ENCODE assay signal across 10 cellular contexts in the genomic region with DNA sequence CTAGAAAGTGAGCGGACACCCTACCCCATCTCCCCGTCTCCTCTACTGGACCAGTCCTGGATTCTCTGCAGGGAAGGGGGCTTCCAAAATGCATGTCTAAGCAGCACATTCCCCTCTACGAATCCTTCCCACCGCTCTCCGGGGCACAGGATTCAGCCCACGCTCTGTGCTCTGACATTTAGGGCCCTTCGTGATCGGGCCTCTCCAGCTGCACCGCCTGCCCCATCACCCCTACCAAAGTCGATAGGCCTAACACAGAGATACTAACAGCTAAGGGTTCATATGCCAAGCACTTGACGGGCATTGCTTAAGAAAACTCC. TPM values are rescaled to one million over a fixed set of nuclear protein-coding genes. Genes with fewer than 3 reads are reported as not detected.
DNase-seq lines count a peak whose midpoint lies in the region; ATAC-seq and TF ChIP-seq lines count a peak whose summit lies in the region.
"Had no signal": no experiment of that assay in that cellular context is flagged by ENCODE, and none has a peak within 500 bp of the region (broad histone marks: within the 10 kb centered on the region; RNA-seq: fewer than 3 reads in every experiment).

No MANE protein-coding gene starts in this region.

- DNase-seq in left ventricle myocardium inferior (no peak), cardiac septum (ENCODE audit: low spot score) (no peak), cardiac fibroblast (ENCODE audit: low read depth in 2 of 2) (no peak), mesothelial cell of epicardium (ENCODE audit: low spot score in 2 of 2, unreplicated experiment in 2 of 2) (no peak), vagina (ENCODE audit: extremely low spot score in 2 of 2) (no peak)
- DNase-seq: NCI-H1105 had no signal

- H3K4me1 ChIP-seq in left ventricle myocardium inferior, result peaks cover 46% of the 10 kb centered on the region
- H3K4me1 ChIP-seq in vagina, result peaks cover 21% of the 10 kb centered on the region

- no peak for ATAC-seq in HG03439 (IDR thresholded peaks at IDR 0.05; ENCODE audit: unreplicated experiment)
- ATAC-seq in HG03469 (IDR thresholded peaks at IDR 0.05; ENCODE audit: unreplicated experiment), result no peak
- no peak for ATAC-seq in HG02840 (IDR thresholded peaks at IDR 0.05; ENCODE audit: low FRiP score, unreplicated experiment)

- H3K4me1 Mint-ChIP-seq in mesothelial cell of epicardium, result peaks cover 8% of the 10 kb centered on the region

- no peak for TF ChIP-seq POLR2A in vagina (IDR thresholded peaks at IDR 0.05)

- no peaks in the 10 kb centered on the region for H3K9me3 Mint-ChIP-seq in mesothelial cell of epicardium

- peak overlapping the region; percentile 69 for H3K4me3 Mint-ChIP-seq in mesothelial cell of epicardium

- H3K27ac ChIP-seq in left ventricle myocardium inferior (replicated peaks) (peak overlapping the region; percentile 85), vagina (peak overlapping the region; percentile 81)
- H3K27ac ChIP-seq: left lung had no signal

- H3K27ac Mint-ChIP-seq in mesothelial cell of epicardium, result no peak overlapping the region

- peak overlapping the region; percentile 90 for H3K4me3 ChIP-seq in left ventricle myocardium inferior
- H3K4me3 ChIP-seq in cardiac fibroblast (replicated peaks in 1 of 2; ENCODE audit: low read depth in 2 of 2, low read length in 2 of 2), result peak overlapping the region; percentile 58 to 65
- peak overlapping the region; percentile 76 to 84 for H3K4me3 ChIP-seq in vagina

- no peaks in the 10 kb centered on the region for H3K27me3 ChIP-seq in left ventricle myocardium inferior (ENCODE audit: low read depth)
- no peaks in the 10 kb centered on the region for H3K27me3 ChIP-seq in vagina

- H3K36me3 ChIP-seq in left ventricle myocardium inferior (peaks cover 25% of the 10 kb centered on the region), vagina (peaks cover 0 to 27% of the 10 kb centered on the region in 2 donors)
- H3K36me3 ChIP-seq: left lung had no signal

- peaks cover 17% of the 10 kb centered on the region for H3K27me3 Mint-ChIP-seq in mesothelial cell of epicardium (ENCODE audit: low read depth)

- H3K36me3 Mint-ChIP-seq in mesothelial cell of epicardium, result peaks cover 22% of the 10 kb centered on the region

- H3K9me3 ChIP-seq in left ventricle myocardium inferior (replicated peaks), result no peaks in the 10 kb centered on the region
- no peaks in the 10 kb centered on the region for H3K9me3 ChIP-seq in vagina
- H3K9me3 ChIP-seq: left lung had no signal

- intact Hi-C loops in left ventricle myocardium inferior (cut with micrococcal nuclease), result no loop called here
- intact Hi-C loops in cardiac septum (cut with DNase I), result no loop called here
- intact Hi-C loops in vagina (cut with DNase I), result no loop called here

- TF ChIP-seq CTCF in left ventricle myocardium inferior (IDR thresholded peaks at IDR 0.05; ENCODE audit: borderline replicate concordance) (no peak), cardiac fibroblast (IDR thresholded peaks at IDR 0.05; ENCODE audit: low read depth, low read length) (no peak), mesothelial cell of epicardium (IDR thresholded peaks at IDR 0.05; ENCODE audit: unreplicated experiment) (no peak), vagina (IDR thresholded peaks at IDR 0.05) (no peak)

RNA-seq across cellular contexts. Expression of a gene that starts 1.2 kb away (rescaled TPM):
- total RNA-seq in left ventricle myocardium inferior, result 6.0 TPM
- total RNA-seq in cardiac septum, result 11.4 TPM
- total RNA-seq in mesothelial cell of epicardium, result 39.4 to 46.0 TPM (median 42.8 TPM) in 3 replicates
- 9.8 TPM for total RNA-seq in vagina

RNA-seq across cellular contexts. Expression of a gene that starts 5.0 kb away (rescaled TPM):
- total RNA-seq in left ventricle myocardium inferior, result 91.6 TPM
- 104 TPM for total RNA-seq in cardiac septum
- total RNA-seq in mesothelial cell of epicardium, result 91.3 to 94.5 TPM (median 91.8 TPM) in 3 replicates
- total RNA-seq in vagina, result 99.4 TPM

RNA-seq across cellular contexts. Expression of a gene that starts 21.9 kb away (rescaled TPM):
- total RNA-seq in left ventricle myocardium inferior, result 19.1 TPM
- total RNA-seq in cardiac septum, result 22.5 TPM
- total RNA-seq in mesothelial cell of epicardium, result 23.4 to 27.7 TPM (median 26.2 TPM) in 3 replicates
- 48.6 TPM for total RNA-seq in vagina

RNA-seq across cellular contexts. Expression of a gene that starts 22.0 kb away (rescaled TPM):
- total RNA-seq in left ventricle myocardium inferior (217 TPM), cardiac septum (266 TPM), mesothelial cell of epicardium (81.4 to 82.5 TPM (median 81.9 TPM) in 3 replicates), vagina (124 TPM)

RNA-seq across cellular contexts. Expression of a gene that starts 49.8 kb away (rescaled TPM):
- total RNA-seq in left ventricle myocardium inferior (216 TPM), cardiac septum (252 TPM), mesothelial cell of epicardium (43.3 to 46.8 TPM (median 44.1 TPM) in 3 replicates), vagina (254 TPM)
